Comparison of ENCODE assay signal across 17 cellular contexts in the genomic region with DNA sequence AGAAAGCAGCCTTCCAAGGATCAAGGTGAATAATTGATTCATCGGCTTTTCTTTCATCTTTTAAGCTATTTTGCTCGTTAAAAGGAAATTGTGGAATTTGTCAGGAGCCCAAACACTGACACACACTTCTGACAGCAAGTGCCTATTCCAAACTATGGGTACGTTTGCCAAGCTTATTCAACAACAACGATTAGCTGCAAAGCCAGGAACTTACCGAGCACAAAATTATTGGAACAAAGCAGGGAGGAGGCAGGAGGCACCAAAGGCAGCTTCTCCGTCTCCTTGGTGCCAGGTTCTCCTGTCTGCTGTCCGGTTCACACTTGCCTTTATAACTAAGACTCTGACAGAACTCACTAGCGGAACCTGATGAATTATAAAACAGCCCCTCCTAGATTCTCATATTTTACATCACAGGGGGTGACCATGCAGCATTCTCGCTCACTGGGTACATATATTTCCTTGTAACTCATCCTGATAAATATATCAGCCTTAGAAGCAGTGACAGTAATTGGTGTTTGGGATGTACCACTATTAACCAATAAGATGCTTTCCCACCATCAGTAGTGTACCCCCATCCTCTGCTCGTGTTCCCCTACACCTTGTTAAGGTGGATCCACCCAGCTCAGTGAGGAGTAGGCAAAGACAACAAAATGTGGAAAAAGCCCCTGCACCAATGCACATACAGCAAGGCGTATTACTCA.
DNase-seq lines count a peak whose midpoint lies in the region; ATAC-seq, FAIRE-seq and TF ChIP-seq lines count a peak whose summit lies in the region.
"Had no signal": no experiment of that assay in that cellular context is flagged by ENCODE, and none has a peak within 500 bp of the region (broad histone marks: within the 10 kb centered on the region; RNA-seq: fewer than 3 reads in every experiment).

No MANE protein-coding gene starts in this region.

- no peaks in the 10 kb centered on the region for H4K20me1 ChIP-seq in KMS-11 (ENCODE audit: insufficient read depth)

- H3K27me3 Mint-ChIP-seq in activated CD4-positive, alpha-beta T cell treated with anti-CD3 and anti-CD28 coated beads, Interleukin-2, amount 10 ng/mL, durations not matched to agents 24 days and 14 days = no peaks in the 10 kb centered on the region

- no peak overlapping the region for H3K4me3 Mint-ChIP-seq in activated CD4-positive, alpha-beta T cell treated with anti-CD3 and anti-CD28 coated beads, Interleukin-2, amount 10 ng/mL, durations not matched to agents 24 days and 14 days
- H3K4me3 Mint-ChIP-seq: activated T-cell treated with anti-CD3 and anti-CD28 coated beads, Interleukin-2, amount 50 U/mL, for 24 hours; CD4-positive, alpha-beta T cell; natural killer cell had no signal

- H3K79me2 ChIP-seq in KMS-11 (ENCODE audit: insufficient read depth, low read depth) = no peaks in the 10 kb centered on the region

- no peaks in the 10 kb centered on the region for H3K27me3 ChIP-seq in KMS-11 (ENCODE audit: insufficient read depth, low read depth)
- no peaks in the 10 kb centered on the region for H3K27me3 ChIP-seq in right lobe of liver
- H3K27me3 ChIP-seq: gastroesophageal sphincter had no signal

- peak overlapping the region; percentile 51; the same call in 1 of the 2 replicates for H2AFZ ChIP-seq in KMS-11 (ENCODE audit: low read depth)
- H2AFZ ChIP-seq: PC-9 had no signal

- H3K4me3 ChIP-seq in KMS-11 (IDR thresholded peaks at IDR 0.05; ENCODE audit: insufficient read depth, low read depth, low read length) (no peak overlapping the region), kidney (ENCODE audit: low read length in 2 of 2) (peak overlapping the region; percentile 52 to 54), right lobe of liver (no peak overlapping the region)
- H3K4me3 ChIP-seq: PC-9 had no signal

- no peaks in the 10 kb centered on the region for H3K4me1 Mint-ChIP-seq in activated CD4-positive, alpha-beta T cell treated with anti-CD3 and anti-CD28 coated beads, Interleukin-2, amount 10 ng/mL, durations not matched to agents 24 days and 14 days
- H3K4me1 Mint-ChIP-seq: natural killer cell had no signal

- H3K27ac ChIP-seq in KMS-11 (peak overlapping the region; percentile 29; the same call in 1 of the 2 replicates), VCaP (peak overlapping the region; percentile 51; the same call in 1 of the 2 replicates), kidney (ENCODE audit: low read depth in 2 of 2, low read length in 2 of 2) (no peak overlapping the region), right lobe of liver (no peak overlapping the region)
- H3K27ac ChIP-seq: gastroesophageal sphincter, PC-9 had no signal

- TF ChIP-seq CTCF in KMS-11 (conservative IDR thresholded peaks at IDR 0.05; ENCODE audit: low read depth, low read length) = no peak
- TF ChIP-seq CTCF in VCaP (conservative IDR thresholded peaks at IDR 0.05) = no peak
- no peak for TF ChIP-seq CTCF in kidney (IDR thresholded peaks at IDR 0.05; ENCODE audit: borderline replicate concordance, extremely low read depth, insufficient read depth)
- no peak for TF ChIP-seq CTCF in right lobe of liver (IDR thresholded peaks at IDR 0.05)

- H3K4me1 ChIP-seq in KMS-11 (ENCODE audit: low read depth, poor library complexity, severe bottlenecking) (peaks cover 24% of the 10 kb centered on the region), kidney (ENCODE audit: control insufficient read depth in 1 of 2, insufficient read depth in 1 of 2, low read depth in 1 of 2, low read length in 2 of 2) (no peaks in the 10 kb centered on the region), right lobe of liver (no peaks in the 10 kb centered on the region)
- H3K4me1 ChIP-seq: gastroesophageal sphincter had no signal

- no peaks in the 10 kb centered on the region for H3K36me3 Mint-ChIP-seq in activated CD4-positive, alpha-beta T cell treated with anti-CD3 and anti-CD28 coated beads, Interleukin-2, amount 10 ng/mL, durations not matched to agents 24 days and 14 days (ENCODE audit: low read depth)
- H3K36me3 Mint-ChIP-seq: natural killer cell had no signal

- WGBS in right lobe of liver (ENCODE audit: insufficient coverage, low coverage, low lambda C conversion rate, missing lambda C conversion rate) = 75% methylated on average over 10 of the region's 11 CpGs

- no peak for TF ChIP-seq POLR2A in right lobe of liver (IDR thresholded peaks at IDR 0.05)

- no peaks in the 10 kb centered on the region for H3K9me3 ChIP-seq in kidney (ENCODE audit: control insufficient read depth in 1 of 2, low read length in 2 of 2)
- H3K9me3 ChIP-seq in right lobe of liver = no peaks in the 10 kb centered on the region
- H3K9me3 ChIP-seq: gastroesophageal sphincter had no signal

- no peak overlapping the region for H3K27ac Mint-ChIP-seq in activated CD4-positive, alpha-beta T cell treated with anti-CD3 and anti-CD28 coated beads, Interleukin-2, amount 10 ng/mL, durations not matched to agents 24 days and 14 days
- H3K27ac Mint-ChIP-seq: activated T-cell treated with anti-CD3 and anti-CD28 coated beads, Interleukin-2, amount 50 U/mL, for 24 hours; CD4-positive, alpha-beta T cell; natural killer cell had no signal

- H3K9ac ChIP-seq in KMS-11 (no peak overlapping the region), kidney (ENCODE audit: low read length in 2 of 2) (no peak overlapping the region)

- no peaks in the 10 kb centered on the region for H3K9me3 Mint-ChIP-seq in activated CD4-positive, alpha-beta T cell treated with anti-CD3 and anti-CD28 coated beads, Interleukin-2, amount 10 ng/mL, durations not matched to agents 24 days and 14 days
- H3K9me3 Mint-ChIP-seq: activated T-cell treated with anti-CD3 and anti-CD28 coated beads, Interleukin-2, amount 50 U/mL, for 24 hours; CD4-positive, alpha-beta T cell had no signal

- no peak for DNase-seq in kidney
- DNase-seq in superior temporal gyrus (ENCODE audit: extremely low spot score) = peak; percentile 58
- no peak for DNase-seq in NCI-H2196 treated with DMSO at 0.1 percent for 48 hours (lab: John Stamatoyannopoulos, UW; ENCODE audit: unreplicated experiment)
- no peak for DNase-seq in right lobe of liver
- DNase-seq in activated CD4-positive, alpha-beta T cell treated with anti-CD3 and anti-CD28 coated beads, Interleukin-2, amount 10 ng/mL, durations not matched to agents 24 days and 14 days = no peak
- DNase-seq: activated CD4-positive, CD25-positive, alpha-beta regulatory T cell treated with anti-CD3 and anti-CD28 coated beads, Interleukin-2, amount 50 U/mL, for 72 hours; activated T-cell treated with anti-CD3 and anti-CD28 coated beads, Interleukin-2, amount 50 U/mL, for 24 hours; CD4-positive, alpha-beta T cell; dermis blood vessel endothelial cell; left cardiac atrium; natural killer cell; NCI-H2029; PC-9 had no signal

- H3K36me3 ChIP-seq in KMS-11 (ENCODE audit: insufficient read depth) (no peaks in the 10 kb centered on the region), kidney (ENCODE audit: control insufficient read depth in 1 of 2, insufficient read depth in 2 of 2, low read length in 2 of 2) (no peaks in the 10 kb centered on the region), right lobe of liver (no peaks in the 10 kb centered on the region)
- H3K36me3 ChIP-seq: gastroesophageal sphincter had no signal

- no peak for ATAC-seq in right lobe of liver
- ATAC-seq: gastroesophageal sphincter, natural killer cell had no signal

- peak overlapping the region; percentile 52; the same call in 1 of the 2 replicates for H3K4me2 ChIP-seq in KMS-11
- H3K4me2 ChIP-seq: PC-9 had no signal

- intact Hi-C loops in kidney (cut with DNase I) (no loop called here), right lobe of liver (cut with DNase I) (no loop called here)
- intact Hi-C loops in activated CD4-positive, alpha-beta T cell treated with anti-CD3 and anti-CD28 coated beads, Interleukin-2, amount 10 ng/mL, durations not matched to agents 24 days and 14 days (cut with micrococcal nuclease) = no loop called here

- no peak for FAIRE-seq in kidney (lab: Jason Lieb, UNC)
- FAIRE-seq: small intestine had no signal

Comparison
In these comparisons a context has a peak if more than half of its experiments do, and no peak if none do; other contexts are left out.
1. H3K27ac ChIP-seq: peak in KMS-11 (single experiment) and VCaP (single experiment); none in kidney (0 of 2) and right lobe of liver (0 of 3).
2. H3K4me3 ChIP-seq: peak in kidney (2 of 2); none in KMS-11 (single experiment) and right lobe of liver (0 of 3).